Comparison of ENCODE assay signal across 2 cellular contexts in genomic region chr3:59620334-59620733, GRCh38.
TF ChIP-seq lines count a peak whose summit lies in the region.

No MANE protein-coding gene starts in this region.

TF ChIP-seq in HepG2, 621 proteins besides CTCF, POLR2A, EP300 and RAD21:
- TF ChIP-seq MAFF (IDR thresholded peaks at IDR 0.05; ENCODE audit: low read depth, low read length), result peak; percentile 59; the same call in 1 of the 2 replicates
- no peak for TF ChIP-seq ATF5 (CRISPR knock-in tag; IDR thresholded peaks at IDR 0.05; ENCODE audit: low read depth)
- TF ChIP-seq RCOR2 (CRISPR knock-in tag; IDR thresholded peaks at IDR 0.05), result no peak
- no peak for TF ChIP-seq PRDM10 (CRISPR knock-in tag; IDR thresholded peaks at IDR 0.05; ENCODE audit: low read depth)
- peak; percentile 15 to 66; a peak in 3 of 4 replicates for TF ChIP-seq MAFK (conservative IDR thresholded peaks at IDR 0.05 in 1 of 2, IDR thresholded peaks at IDR 0.05 in 1 of 2; ENCODE audit: low read length in 2 of 2)
TF ChIP-seq in HepG2: peak in this region for 2.

TF ChIP-seq in IMR-90, 13 proteins besides CTCF, POLR2A, EP300 and RAD21:
- TF ChIP-seq ELK1 (IDR thresholded peaks at IDR 0.05; ENCODE audit: borderline replicate concordance, low read depth, low read length) (no peak), CHD1 (IDR thresholded peaks at IDR 0.05; ENCODE audit: low read depth, low read length) (no peak), RFX5 (IDR thresholded peaks at IDR 0.05; ENCODE audit: low read depth, low read length) (no peak), MAFK (IDR thresholded peaks at IDR 0.05; ENCODE audit: low read depth, low read length) (0 out of 2 replicates have a peak, but pooled peaks have one; percentile 6), MXI1 (IDR thresholded peaks at IDR 0.05; ENCODE audit: borderline replicate concordance, low read depth, low read length) (no peak), FOS (IDR thresholded peaks at IDR 0.05; ENCODE audit: low read depth, low read length) (no peak)
